In the genomic region with DNA sequence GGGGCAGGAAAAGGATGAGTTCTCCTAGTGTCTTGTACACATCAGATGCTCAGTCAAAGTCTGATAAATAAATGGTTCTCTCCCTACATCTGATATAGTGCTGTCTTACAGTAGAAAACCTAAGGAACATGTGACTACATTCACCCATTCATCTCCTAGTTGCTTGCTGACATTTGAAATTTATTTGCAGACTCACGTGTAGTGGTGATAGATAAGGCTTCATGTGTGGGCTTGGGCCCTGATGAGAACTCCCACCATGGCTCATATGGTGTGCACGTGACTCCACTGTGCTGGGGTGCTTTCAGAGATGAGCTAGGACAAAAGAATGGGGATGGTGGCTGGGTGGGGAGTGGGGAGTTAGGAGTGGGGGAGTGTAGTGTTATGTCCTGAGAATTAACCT, we compare ENCODE assay signal across 14 cellular contexts.
"Had no signal": no experiment of that assay in that cellular context is flagged by ENCODE, and none has a peak within 500 bp of the region (broad histone marks: within the 10 kb centered on the region; RNA-seq: fewer than 3 reads in every experiment).

No MANE protein-coding gene starts in this region.

- DNase-seq: activated CD4-positive, alpha-beta T cell treated with anti-CD3 and anti-CD28 coated beads, Interleukin-2, amount 10 ng/mL, durations not matched to agents 7 days and 5 days; cerebellar nuclear complex; cortex of kidney; heart right ventricle; left ventricle myocardium superior; natural killer cell; retina; T1000 had no signal

- H3K36me3 ChIP-seq: ascending aorta, gastroesophageal sphincter, heart right ventricle had no signal

- H3K27me3 ChIP-seq: ascending aorta, gastroesophageal sphincter, heart right ventricle had no signal

- H3K27ac ChIP-seq: ascending aorta, gastroesophageal sphincter, heart right ventricle, SK-N-MC had no signal

- H3K4me3 Mint-ChIP-seq: activated CD4-positive, alpha-beta T cell treated with anti-CD3 and anti-CD28 coated beads, Interleukin-2, amount 10 ng/mL, durations not matched to agents 7 days and 5 days; activated naive CD4-positive, alpha-beta T cell treated with anti-CD3 and anti-CD28 coated beads for 36 hours; memory B cell; natural killer cell had no signal

- H3K27ac Mint-ChIP-seq: activated CD4-positive, alpha-beta T cell treated with anti-CD3 and anti-CD28 coated beads, Interleukin-2, amount 10 ng/mL, durations not matched to agents 7 days and 5 days; memory B cell had no signal

- H3K4me3 ChIP-seq: ascending aorta, gastroesophageal sphincter, heart right ventricle, SK-N-MC had no signal

- H3K4me1 Mint-ChIP-seq: memory B cell had no signal

- ATAC-seq: esophagus mucosa, gastroesophageal sphincter, heart right ventricle, left ventricle myocardium superior had no signal
